In genomic region chr7:74272305-74273038, GRCh38 we compare ENCODE assay signal across 8 cellular contexts. TPM values are rescaled to one million over a fixed set of nuclear protein-coding genes. Genes with fewer than 3 reads are reported as not detected.
DNase-seq lines count a peak whose midpoint lies in the region; ATAC-seq and TF ChIP-seq lines count a peak whose summit lies in the region.

No MANE protein-coding gene starts in this region.

- no peak overlapping the region for H3K4me3 Mint-ChIP-seq in activated T-cell treated with anti-CD3 and anti-CD28 coated beads, Interleukin-2, amount 50 U/mL, for 72 hours

- WGBS in thymus: 50% methylated on average over 10 of the region's 10 CpGs

- H4K20me1 ChIP-seq in OCI-LY7 (ENCODE audit: insufficient read depth, low read length): no peaks in the 10 kb centered on the region

- H3K4me1 Mint-ChIP-seq in activated T-cell treated with anti-CD3 and anti-CD28 coated beads, Interleukin-2, amount 50 U/mL, for 72 hours (ENCODE audit: low read depth): peaks cover 14% of the 10 kb centered on the region

- H3K36me3 ChIP-seq in OCI-LY7 (ENCODE audit: insufficient read depth, low read length): no peaks in the 10 kb centered on the region
- H3K36me3 ChIP-seq in lower lobe of right lung: no peaks in the 10 kb centered on the region
- H3K36me3 ChIP-seq in thymus (ENCODE audit: control insufficient read depth, insufficient read depth): no peaks in the 10 kb centered on the region

- intact Hi-C loops in OCI-LY7 (cut with micrococcal nuclease; ENCODE audit: unreplicated experiment) (no loop called here), lower lobe of right lung (cut with DNase I) (no loop called here)

- H3K36me3 Mint-ChIP-seq in activated T-cell treated with anti-CD3 and anti-CD28 coated beads, Interleukin-2, amount 50 U/mL, for 72 hours (ENCODE audit: insufficient read depth in 2 of 2): no peaks in the 10 kb centered on the region

- no peaks in the 10 kb centered on the region for H3K79me2 ChIP-seq in OCI-LY7 (ENCODE audit: insufficient read depth, low read depth, low read length)

- peak overlapping the region; percentile 60 for H3K27ac ChIP-seq in OCI-LY7 (ENCODE audit: low read depth, low read length, poor library complexity, severe bottlenecking)
- H3K27ac ChIP-seq in lower lobe of right lung: peak overlapping the region; percentile 80
- peak overlapping the region; percentile 42 for H3K27ac ChIP-seq in thymus (ENCODE audit: low read depth)

- no TSS peak for BruUV-seq in OCI-LY7 (replicated peaks; lab: Mats Ljungman, UMichigan)

- H3K4me3 ChIP-seq in OCI-LY7 (ENCODE audit: low read depth, low read length, poor library complexity, severe bottlenecking) (peak overlapping the region; percentile 45), choroid plexus epithelial cell (ENCODE audit: low read depth, low read length) (no peak overlapping the region), lower lobe of right lung (peak overlapping the region; percentile 19), thymus (ENCODE audit: low read length) (no peak overlapping the region)

- H3K9me3 ChIP-seq in OCI-LY7 (ENCODE audit: low read length) (no peaks in the 10 kb centered on the region), lower lobe of right lung (no peaks in the 10 kb centered on the region), thymus (ENCODE audit: control insufficient read depth) (no peaks in the 10 kb centered on the region)

- peak overlapping the region; percentile 67 for H3K4me2 ChIP-seq in OCI-LY7 (ENCODE audit: low read length)

- H3K27ac Mint-ChIP-seq in activated T-cell treated with anti-CD3 and anti-CD28 coated beads, Interleukin-2, amount 50 U/mL, for 72 hours: no peak overlapping the region

- H3K27me3 Mint-ChIP-seq in activated T-cell treated with anti-CD3 and anti-CD28 coated beads, Interleukin-2, amount 50 U/mL, for 72 hours (ENCODE audit: low read depth): no peaks in the 10 kb centered on the region

- CTCF ChIA-PET in OCI-LY7 (lab: Charles Lee; ENCODE audit: unreplicated experiment): no interaction called here

- peak; percentile 35 to 42 for DNase-seq in activated T-cell treated with anti-CD3 and anti-CD28 coated beads, Interleukin-2, amount 50 U/mL, for 72 hours
- no peak for DNase-seq in activated T-cell treated with anti-CD3 and anti-CD28 coated beads, Interleukin-2, amount 50 U/mL, for 1 hour
- DNase-seq in OCI-LY7 (ENCODE audit: low spot score) (peak; percentile 85), choroid plexus epithelial cell (ENCODE audit: low read depth) (peak; percentile 93), lower lobe of right lung (peak; percentile 85), DMS 273 treated with DMSO at 0.1 percent for 48 hours (lab: John Stamatoyannopoulos, UW) (no peak)

- POLR2A ChIA-PET in OCI-LY7 (lab: Charles Lee): interaction anchor here (0.5 to 2.1 kb wide), 3 partner anchors 12 to 79 kb away, joined by 3 to 5 read pairs (median 3); no protein-coding TSS in a partner anchor

- TF ChIP-seq CTCF in OCI-LY7 (conservative IDR thresholded peaks at IDR 0.05; ENCODE audit: low read length) (no peak), choroid plexus epithelial cell (conservative IDR thresholded peaks at IDR 0.05; ENCODE audit: low read depth, low read length) (no peak), lower lobe of right lung (IDR thresholded peaks at IDR 0.05) (no peak)

- H3K27me3 ChIP-seq in lower lobe of right lung (ENCODE audit: low read depth): no peaks in the 10 kb centered on the region
- H3K27me3 ChIP-seq in thymus (ENCODE audit: control insufficient read depth, insufficient read depth): no peaks in the 10 kb centered on the region

- H2AFZ ChIP-seq in OCI-LY7 (ENCODE audit: low read length): peak overlapping the region; percentile 77

- H3K9me2 ChIP-seq in OCI-LY7 (ENCODE audit: insufficient read depth, low read length): no peaks in the 10 kb centered on the region

- H3K9me3 Mint-ChIP-seq in activated T-cell treated with anti-CD3 and anti-CD28 coated beads, Interleukin-2, amount 50 U/mL, for 72 hours: no peaks in the 10 kb centered on the region

- ATAC-seq in activated T-cell treated with anti-CD3 and anti-CD28 coated beads, Interleukin-2, amount 50 U/mL, for 72 hours (replicated peaks in 1 of 2): peak; percentile 50 to 66
- ATAC-seq in HG02870 (IDR thresholded peaks at IDR 0.05; ENCODE audit: unreplicated experiment) (peak; percentile 79), lower lobe of right lung (peak; percentile 78 to 90)

- peaks cover 42% of the 10 kb centered on the region for H3K4me1 ChIP-seq in OCI-LY7 (ENCODE audit: insufficient read depth, low read length, poor library complexity, severe bottlenecking)
- H3K4me1 ChIP-seq in lower lobe of right lung: peaks cover 29% of the 10 kb centered on the region
- peaks cover 6% of the 10 kb centered on the region for H3K4me1 ChIP-seq in thymus (ENCODE audit: control insufficient read depth, insufficient read depth, low read length)

RNA-seq across cellular contexts. Expression of gene CLIP2, which starts 16.7 kb away (rescaled TPM):
- total RNA-seq in activated T-cell treated with anti-CD3 and anti-CD28 coated beads, Interleukin-2, amount 50 U/mL, for 72 hours: 1 to 10 TPM; 2.4 to 3.2 TPM
- total RNA-seq in OCI-LY7 (2014; rRNA removed; shearing (Covaris generic)): 3.6 and 4.2 TPM in 2 replicates
- total RNA-seq in OCI-LY7 (2022) (6.3 and 7.2 TPM in 2 replicates), lower lobe of right lung (24.1 TPM)
- polyA plus RNA-seq in thymus: 5.2 TPM

RNA-seq across cellular contexts. Expression of gene RFC2, which starts 18.3 kb away (rescaled TPM):
- 10 to 100 TPM; 62.9 to 95.3 TPM for total RNA-seq in activated T-cell treated with anti-CD3 and anti-CD28 coated beads, Interleukin-2, amount 50 U/mL, for 72 hours
- total RNA-seq in OCI-LY7 (2014; rRNA removed; shearing (Covaris generic)): 71.3 and 77.4 TPM in 2 replicates
- total RNA-seq in OCI-LY7 (2022): 77.8 and 79.2 TPM in 2 replicates
- total RNA-seq in lower lobe of right lung: 18.5 TPM
- 20.1 TPM for polyA plus RNA-seq in thymus

Comparison
In these comparisons a context has a peak if more than half of its experiments do, and no peak if none do; other contexts are left out.
1. DNase-seq: peak in activated T-cell treated with anti-CD3 and anti-CD28 coated beads, Interleukin-2, amount 50 U/mL, for 72 hours (2 of 2), OCI-LY7 (single experiment), choroid plexus epithelial cell (single experiment) and lower lobe of right lung (single experiment); none in activated T-cell treated with anti-CD3 and anti-CD28 coated beads, Interleukin-2, amount 50 U/mL, for 1 hour (single experiment) and DMS 273 treated with DMSO at 0.1 percent for 48 hours (single experiment).
2. H3K4me3 ChIP-seq: peak in OCI-LY7 (single experiment) and lower lobe of right lung (single experiment); none in choroid plexus epithelial cell (single experiment) and thymus (single experiment).
3. Peak in every context shown above with its lines, with median percentiles within 50 percentile points of each other: ATAC-seq and H3K27ac ChIP-seq.